Comparison of ENCODE assay signal across 10 cellular contexts in the genomic region with DNA sequence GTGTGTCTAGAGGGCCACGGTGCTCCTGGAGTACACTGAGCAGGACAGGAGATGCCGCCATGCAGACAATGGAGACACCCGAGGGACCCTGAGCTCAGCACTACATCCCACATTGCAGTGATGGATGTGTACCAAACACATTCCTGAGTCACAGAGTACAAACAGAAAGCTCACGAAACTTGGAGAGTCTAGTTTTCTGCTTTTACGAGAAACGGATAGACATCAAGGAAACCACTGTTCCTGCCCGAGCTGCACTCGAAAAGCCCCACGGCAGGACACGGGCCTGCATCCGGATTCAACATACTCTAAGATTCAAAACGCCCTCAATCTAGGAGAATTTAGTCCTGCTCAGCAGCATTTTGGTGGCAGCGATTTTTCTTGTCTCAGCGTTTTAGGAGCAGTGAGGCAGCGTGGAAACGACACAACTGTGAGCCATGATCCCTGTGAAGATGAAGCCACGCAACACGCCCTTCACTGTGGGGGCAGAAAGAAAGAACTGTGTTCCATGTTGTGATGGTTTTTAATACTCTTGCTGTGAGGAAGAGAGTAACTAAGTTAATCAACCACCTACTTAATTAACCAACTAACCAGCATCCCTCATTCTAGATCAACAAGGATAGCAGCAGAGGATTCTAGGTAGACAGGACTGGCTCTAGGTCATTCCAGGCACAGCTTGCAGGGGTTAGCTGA. TPM values are rescaled to one million over a fixed set of nuclear protein-coding genes. Genes with fewer than 3 reads are reported as not detected.
DNase-seq lines count a peak whose midpoint lies in the region; ATAC-seq and TF ChIP-seq lines count a peak whose summit lies in the region.
"Had no signal": no experiment of that assay in that cellular context is flagged by ENCODE, and none has a peak within 500 bp of the region (broad histone marks: within the 10 kb centered on the region; RNA-seq: fewer than 3 reads in every experiment).

No MANE protein-coding gene starts in this region.

- H3K36me3 ChIP-seq in smooth muscle cell (ENCODE audit: low read depth): no peaks in the 10 kb centered on the region

- DNase-seq in EL (peak; percentile 85), T1000 (lab: John Stamatoyannopoulos, UW) (peak; percentile 29), foreskin fibroblast (peak; percentile 79 to 84), smooth muscle cell (lab: John Stamatoyannopoulos, UW; ENCODE audit: unreplicated experiment) (no peak), DMS 273 treated with DMSO at 0.1 percent for 48 hours (lab: John Stamatoyannopoulos, UW) (no peak), SK-N-DZ (ENCODE audit: low spot score) (no peak)
- DNase-seq in activated CD4-positive, alpha-beta T cell treated with anti-CD3 and anti-CD28 coated beads, Interleukin-2, amount 50 U/mL, for 1 hour: no peak
- DNase-seq: left cardiac atrium, MM.1S had no signal

- no peak for ATAC-seq in HG03196 (IDR thresholded peaks at IDR 0.05; ENCODE audit: unreplicated experiment)

- no peak overlapping the region for H2AFZ ChIP-seq in smooth muscle cell (ENCODE audit: low read depth)

- H3K4me3 ChIP-seq in foreskin fibroblast (ENCODE audit: low read depth in 1 of 2, low read length in 2 of 2): peak overlapping the region; percentile 31 to 91
- no peak overlapping the region for H3K4me3 ChIP-seq in smooth muscle cell

- no peaks in the 10 kb centered on the region for H3K27me3 ChIP-seq in smooth muscle cell (ENCODE audit: low read depth)

- 27% methylated on average over 16 of the region's 18 CpGs for WGBS in smooth muscle cell (ENCODE audit: low lambda C conversion rate)

- H3K4me1 ChIP-seq in smooth muscle cell (ENCODE audit: low read depth): peaks cover 30% of the 10 kb centered on the region

- H3K27ac ChIP-seq in smooth muscle cell (ENCODE audit: low read depth): peak overlapping the region; percentile 85

- TF ChIP-seq CTCF in foreskin fibroblast (IDR thresholded peaks at IDR 0.05; ENCODE audit: low read depth, low read length) (no peak), smooth muscle cell (IDR thresholded peaks at IDR 0.05; ENCODE audit: borderline replicate concordance, insufficient read depth, poor library complexity, severe bottlenecking) (no peak)

- no peaks in the 10 kb centered on the region for H3K9me3 ChIP-seq in smooth muscle cell (replicated peaks; ENCODE audit: low read depth)

- peaks cover 56% of the 10 kb centered on the region for H3K79me2 ChIP-seq in smooth muscle cell (ENCODE audit: low read depth)

- H3K4me2 ChIP-seq in smooth muscle cell: peak overlapping the region; percentile 77

- peak overlapping the region; percentile 39 for H3K9ac ChIP-seq in smooth muscle cell (ENCODE audit: low read depth)

- H4K20me1 ChIP-seq in smooth muscle cell (ENCODE audit: low read depth): no peaks in the 10 kb centered on the region

- H3F3A ChIP-seq in smooth muscle cell (ENCODE audit: low read depth): peaks cover 52% of the 10 kb centered on the region

RNA-seq across cellular contexts. Expression of a gene that starts 3.2 kb away (rescaled TPM):
- total RNA-seq in smooth muscle cell: 46.6 and 50.5 TPM in 2 replicates
- polyA plus RNA-seq in smooth muscle cell: 27.5 and 32.6 TPM in 2 replicates
- 14.4 and 16.0 TPM in 2 replicates for polyA plus RNA-seq in SK-N-DZ (2014; cell fraction: cytosol; rRNA removed)
- polyA plus RNA-seq in SK-N-DZ (2014; cell fraction: nucleus; rRNA removed): 12.0 and 12.8 TPM in 2 replicates

Comparison
In these comparisons a context has a peak if more than half of its experiments do, and no peak if none do; other contexts are left out.
1. DNase-seq: peak in EL (single experiment), T1000 (single experiment) and foreskin fibroblast (2 of 2); none in smooth muscle cell (single experiment), DMS 273 treated with DMSO at 0.1 percent for 48 hours (single experiment), activated CD4-positive, alpha-beta T cell treated with anti-CD3 and anti-CD28 coated beads, Interleukin-2, amount 50 U/mL, for 1 hour (single experiment) and SK-N-DZ (single experiment).